26 cellular contexts compared by ENCODE assay signal in the genomic region with DNA sequence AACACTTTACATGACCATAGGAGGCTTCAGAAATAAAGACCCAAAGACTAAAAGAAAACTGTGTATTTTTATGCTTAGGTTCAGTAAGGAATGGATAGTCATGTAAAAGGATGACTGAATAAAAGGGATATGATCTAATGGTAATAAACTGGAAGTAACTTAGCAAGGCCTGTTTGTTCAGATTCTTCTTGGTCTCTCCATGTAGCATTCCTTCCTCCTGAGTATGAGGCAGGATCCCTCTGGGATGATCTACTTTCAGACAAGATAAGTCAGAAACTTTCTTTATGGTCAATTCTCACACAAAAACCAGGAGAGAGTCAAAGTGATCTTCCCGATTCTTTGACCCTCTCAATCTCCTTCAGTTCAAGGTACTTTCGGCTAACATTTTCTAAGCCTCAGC.
DNase-seq lines count a peak whose midpoint lies in the region; ATAC-seq and TF ChIP-seq lines count a peak whose summit lies in the region.
"Had no signal": no experiment of that assay in that cellular context is flagged by ENCODE, and none has a peak within 500 bp of the region (broad histone marks: within the 10 kb centered on the region; RNA-seq: fewer than 3 reads in every experiment).

No MANE protein-coding gene starts in this region.

- peak overlapping the region; percentile 65 for H3K27ac Mint-ChIP-seq in HFFc6
- H3K27ac Mint-ChIP-seq in chondrocyte (ENCODE audit: unreplicated experiment) = peak overlapping the region; percentile 80
- peak overlapping the region; percentile 90 for H3K27ac Mint-ChIP-seq in osteocyte (ENCODE audit: unreplicated experiment)
- H3K27ac Mint-ChIP-seq: activated CD8-positive, alpha-beta memory T cell treated with anti-CD3 and anti-CD28 coated beads, Interleukin-2, amount 10 ng/mL, durations not matched to agents 7 days and 5 days; activated naive CD4-positive, alpha-beta T cell treated with anti-CD3 and anti-CD28 coated beads, Interleukin-2, amount 10 ng/mL, durations not matched to agents 7 days and 5 days; CD4-positive, CD25-positive, alpha-beta regulatory T cell; endodermal cell; naive thymus-derived CD4-positive, alpha-beta T cell; stimulated activated naive CD8-positive, alpha-beta T cell treated with anti-CD3 and anti-CD28 coated beads, Interleukin-15, amount 100 ng/mL, for 72 hours had no signal

- H3K4me1 Mint-ChIP-seq in HFFc6 (ENCODE audit: low read depth) = peaks cover 50% of the 10 kb centered on the region
- peaks cover 51% of the 10 kb centered on the region for H3K4me1 Mint-ChIP-seq in chondrocyte (ENCODE audit: low read depth)
- H3K4me1 Mint-ChIP-seq in osteocyte (ENCODE audit: unreplicated experiment) = peaks cover 50% of the 10 kb centered on the region
- H3K4me1 Mint-ChIP-seq: activated CD8-positive, alpha-beta memory T cell treated with anti-CD3 and anti-CD28 coated beads, Interleukin-2, amount 10 ng/mL, durations not matched to agents 7 days and 5 days; activated naive CD4-positive, alpha-beta T cell treated with anti-CD3 and anti-CD28 coated beads, Interleukin-2, amount 10 ng/mL, durations not matched to agents 7 days and 5 days; CD4-positive, CD25-positive, alpha-beta regulatory T cell; endodermal cell; naive thymus-derived CD4-positive, alpha-beta T cell; stimulated activated naive CD8-positive, alpha-beta T cell treated with anti-CD3 and anti-CD28 coated beads, Interleukin-15, amount 100 ng/mL, for 72 hours had no signal

- DNase-seq in AG09309 (ENCODE audit: low read depth) = peak; percentile 55
- DNase-seq in HFFc6 = peak; percentile 85
- DNase-seq in chondrocyte (ENCODE audit: low spot score) = no peak
- DNase-seq in osteocyte (ENCODE audit: extremely low spot score, unreplicated experiment) = no peak
- no peak for DNase-seq in HUDEP-2 (lab: John Stamatoyannopoulos, UW; ENCODE audit: unreplicated experiment in 76 of 76)
- DNase-seq in cerebellar nuclear complex (lab: John Stamatoyannopoulos, UW) = no peak
- DNase-seq: activated CD4-positive, alpha-beta T cell treated with anti-CD3 and anti-CD28 coated beads for 4 hours; activated CD8-positive, alpha-beta memory T cell treated with anti-CD3 and anti-CD28 coated beads, Interleukin-2, amount 10 ng/mL, durations not matched to agents 7 days and 5 days; activated naive CD4-positive, alpha-beta T cell treated with anti-CD3 and anti-CD28 coated beads, Interleukin-2, amount 10 ng/mL, durations not matched to agents 7 days and 5 days; anterior cingulate cortex; CD4-positive, CD25-positive, alpha-beta regulatory T cell; endodermal cell; H7; heart left ventricle; left colon; mesendoderm; naive thymus-derived CD4-positive, alpha-beta T cell; NCI-H1105; NCI-H2029; NCI-H82; Right ventricle myocardium superior; stimulated activated naive CD8-positive, alpha-beta T cell treated with anti-CD3 and anti-CD28 coated beads, Interleukin-15, amount 100 ng/mL, for 72 hours; transverse colon had no signal

- H3K4me3 Mint-ChIP-seq in HFFc6 = no peak overlapping the region
- no peak overlapping the region for H3K4me3 Mint-ChIP-seq in chondrocyte (ENCODE audit: unreplicated experiment)
- H3K4me3 Mint-ChIP-seq in osteocyte (ENCODE audit: unreplicated experiment) = no peak overlapping the region
- H3K4me3 Mint-ChIP-seq: activated CD8-positive, alpha-beta memory T cell treated with anti-CD3 and anti-CD28 coated beads, Interleukin-2, amount 10 ng/mL, durations not matched to agents 7 days and 5 days; activated naive CD4-positive, alpha-beta T cell treated with anti-CD3 and anti-CD28 coated beads, Interleukin-2, amount 10 ng/mL, durations not matched to agents 7 days and 5 days; CD4-positive, CD25-positive, alpha-beta regulatory T cell; endodermal cell; naive thymus-derived CD4-positive, alpha-beta T cell; stimulated activated naive CD8-positive, alpha-beta T cell treated with anti-CD3 and anti-CD28 coated beads, Interleukin-15, amount 100 ng/mL, for 72 hours had no signal

- no peak for TF ChIP-seq CTCF in AG09309 (IDR thresholded peaks at IDR 0.05; ENCODE audit: control insufficient read depth, insufficient read depth, low read depth, low read length, missing control alignments)
- TF ChIP-seq CTCF in HFFc6 (IDR thresholded peaks at IDR 0.05) = no peak
- no peak for TF ChIP-seq CTCF in chondrocyte (IDR thresholded peaks at IDR 0.05)
- TF ChIP-seq CTCF in osteocyte (IDR thresholded peaks at IDR 0.05) = no peak

- H3K36me3 Mint-ChIP-seq in HFFc6 (ENCODE audit: low read depth) (no peaks in the 10 kb centered on the region), chondrocyte (ENCODE audit: low read depth) (peaks cover 12% of the 10 kb centered on the region), osteocyte (ENCODE audit: unreplicated experiment) (peaks cover 10% of the 10 kb centered on the region)
- H3K36me3 Mint-ChIP-seq: activated CD8-positive, alpha-beta memory T cell treated with anti-CD3 and anti-CD28 coated beads, Interleukin-2, amount 10 ng/mL, durations not matched to agents 7 days and 5 days; activated naive CD4-positive, alpha-beta T cell treated with anti-CD3 and anti-CD28 coated beads, Interleukin-2, amount 10 ng/mL, durations not matched to agents 7 days and 5 days; CD4-positive, CD25-positive, alpha-beta regulatory T cell; naive thymus-derived CD4-positive, alpha-beta T cell had no signal

- ATAC-seq in HG03025 (IDR thresholded peaks at IDR 0.05; ENCODE audit: low FRiP score, unreplicated experiment) (no peak), GM18858 (IDR thresholded peaks at IDR 0.05; ENCODE audit: unreplicated experiment) (no peak)
- ATAC-seq: activated CD8-positive, alpha-beta memory T cell treated with anti-CD3 and anti-CD28 coated beads, Interleukin-2, amount 10 ng/mL, durations not matched to agents 7 days and 5 days; heart left ventricle; left colon; naive thymus-derived CD4-positive, alpha-beta T cell; stimulated activated naive CD8-positive, alpha-beta T cell treated with anti-CD3 and anti-CD28 coated beads, Interleukin-15, amount 100 ng/mL, for 72 hours had no signal

- no peaks in the 10 kb centered on the region for H3K9me3 Mint-ChIP-seq in HFFc6
- H3K9me3 Mint-ChIP-seq in chondrocyte (ENCODE audit: low read depth) = peaks cover 24% of the 10 kb centered on the region
- H3K9me3 Mint-ChIP-seq in osteocyte (ENCODE audit: unreplicated experiment) = peaks cover 11% of the 10 kb centered on the region
- H3K9me3 Mint-ChIP-seq: activated naive CD4-positive, alpha-beta T cell treated with anti-CD3 and anti-CD28 coated beads, Interleukin-2, amount 10 ng/mL, durations not matched to agents 7 days and 5 days had no signal

- H3K27me3 Mint-ChIP-seq in HFFc6 (ENCODE audit: insufficient read depth) = 0 out of 2 replicates have a peak, but pooled peaks cover 2% of the 10 kb centered on the region
- no peaks in the 10 kb centered on the region for H3K27me3 Mint-ChIP-seq in chondrocyte (ENCODE audit: low read depth)
- H3K27me3 Mint-ChIP-seq in osteocyte (ENCODE audit: unreplicated experiment) = no peaks in the 10 kb centered on the region
- H3K27me3 Mint-ChIP-seq: activated CD8-positive, alpha-beta memory T cell treated with anti-CD3 and anti-CD28 coated beads, Interleukin-2, amount 10 ng/mL, durations not matched to agents 7 days and 5 days; activated naive CD4-positive, alpha-beta T cell treated with anti-CD3 and anti-CD28 coated beads, Interleukin-2, amount 10 ng/mL, durations not matched to agents 7 days and 5 days; CD4-positive, CD25-positive, alpha-beta regulatory T cell; naive thymus-derived CD4-positive, alpha-beta T cell; stimulated activated naive CD8-positive, alpha-beta T cell treated with anti-CD3 and anti-CD28 coated beads, Interleukin-15, amount 100 ng/mL, for 72 hours had no signal

- H3K4me3 ChIP-seq in AG09309 (ENCODE audit: control insufficient read depth, low read depth, low read length) = no peak overlapping the region
- H3K4me3 ChIP-seq: heart left ventricle, right atrium auricular region, transverse colon had no signal

Comparison
In these comparisons a context has a peak if more than half of its experiments do, and no peak if none do; other contexts are left out.
1. DNase-seq: peak in AG09309 (single experiment) and HFFc6 (single experiment); none in chondrocyte (single experiment), osteocyte (single experiment), HUDEP-2 (0 of 76) and cerebellar nuclear complex (0 of 2).
2. Peak in every context shown above with its lines, with median percentiles within 50 percentile points of each other: H3K27ac Mint-ChIP-seq.